9 cellular contexts compared by ENCODE assay signal in genomic region chr7:108135446-108136190, GRCh38. TPM values are rescaled to one million over a fixed set of nuclear protein-coding genes. Genes with fewer than 3 reads are reported as not detected.
DNase-seq lines count a peak whose midpoint lies in the region; ATAC-seq, FAIRE-seq and TF ChIP-seq lines count a peak whose summit lies in the region.
"Had no signal": no experiment of that assay in that cellular context is flagged by ENCODE, and none has a peak within 500 bp of the region (broad histone marks: within the 10 kb centered on the region; RNA-seq: fewer than 3 reads in every experiment).

No MANE protein-coding gene starts in this region.

- no peak overlapping the region for H3K9ac ChIP-seq in GM12878 (ENCODE audit: control insufficient read depth, insufficient read depth, low read length)

- H3K4me1 Mint-ChIP-seq in endothelial cell (ENCODE audit: unreplicated experiment) = peaks cover 15% of the 10 kb centered on the region

- intact Hi-C loops in GM12878 (cut with micrococcal nuclease; ENCODE audit: unreplicated experiment) (no loop called here), stomach (cut with DNase I; ENCODE audit: low total_unique reads) (no loop called here)

- H3K9me3 ChIP-seq in GM12878 (replicated peaks; ENCODE audit: control insufficient read depth, insufficient read depth, low read length) = no peaks in the 10 kb centered on the region; the same call in 2 of the 3 replicates
- no peaks in the 10 kb centered on the region for H3K9me3 ChIP-seq in stomach

- SMC1A ChIA-PET in GM12878 (lab: Charles Lee; ENCODE audit: uncharacterized antibody, unreplicated experiment) = interaction anchor here (0.6 to 10.3 kb wide), 8 partner anchors 9 to 72 kb away, joined by 3 to 122 read pairs (median 13); no protein-coding TSS in a partner anchor

- no peaks in the 10 kb centered on the region for H4K20me1 ChIP-seq in GM12878 (ENCODE audit: control insufficient read depth, insufficient read depth)

- TF ChIP-seq POLR2A in GM12878 (IDR thresholded peaks at IDR 0.05; ENCODE audit: low read depth, low read length) (no peak), stomach (IDR thresholded peaks at IDR 0.05) (no peak)

- TF ChIP-seq CTCF in GM13977 (IDR thresholded peaks at IDR 0.05; ENCODE audit: extremely low read depth, insufficient read depth, missing control alignments) (no peak), GM12878 (IDR thresholded peaks at IDR 0.05 in 2 of 3, conservative IDR thresholded peaks at IDR 0.05 in 1 of 3; ENCODE audit: control insufficient read depth in 2 of 3, extremely low read depth in 1 of 3, insufficient read depth in 1 of 3, low read depth in 3 of 3, low read length in 3 of 3) (no peak), endothelial cell (IDR thresholded peaks at IDR 0.05; ENCODE audit: unreplicated experiment) (no peak), stomach (IDR thresholded peaks at IDR 0.05) (no peak)

- CTCF ChIA-PET in GM12878 (lab: Yijun Ruan, JAX) = interaction anchor here (0.8 to 8.3 kb wide), 7 partner anchors 10 to 392 kb away, joined by 3 to 85 read pairs (median 7); partner anchors contain the start of gene CBLL1

- ATAC-seq in GM21390 (IDR thresholded peaks at IDR 0.05; ENCODE audit: unreplicated experiment) (peak; percentile 97), HG03558 (IDR thresholded peaks at IDR 0.05; ENCODE audit: extremely low read depth, unreplicated experiment) (peak; percentile 98), GM12878 (peak; percentile 93)
- ATAC-seq: HCT116 had no signal

- peak; percentile 23 for FAIRE-seq in GM12878 (lab: Jason Lieb, UNC)

- H3K4me1 ChIP-seq in GM12878 (ENCODE audit: control insufficient read depth, insufficient read depth, low read length) = peaks cover 18% of the 10 kb centered on the region
- H3K4me1 ChIP-seq in stomach = peaks cover 0 to 11% (median 0%) of the 10 kb centered on the region in 4 donors

- H3K4me2 ChIP-seq in GM12878 (ENCODE audit: control insufficient read depth, insufficient read depth) = peak overlapping the region; percentile 70

- H3K36me3 Mint-ChIP-seq in endothelial cell (ENCODE audit: low read depth, unreplicated experiment) = no peaks in the 10 kb centered on the region

- TF ChIP-seq EP300 in GM12878 (IDR thresholded peaks at IDR 0.05; ENCODE audit: borderline replicate concordance in 1 of 2, control insufficient read depth in 1 of 2, low read depth in 2 of 2, low read length in 2 of 2) (peak; percentile 79 to 93; a peak in 3 of 4 replicates), stomach (IDR thresholded peaks at IDR 0.05) (no peak)

- no peaks in the 10 kb centered on the region for H3K36me3 ChIP-seq in GM12878 (ENCODE audit: control insufficient read depth in 2 of 2, insufficient read depth in 2 of 2, low read length in 1 of 2)
- no peaks in the 10 kb centered on the region for H3K36me3 ChIP-seq in stomach

- POLR2A ChIA-PET in GM12878 (lab: Charles Lee) = interaction anchor here (0.6 to 5.0 kb wide), 4 partner anchors 10 to 966 kb away, joined by 3 to 31 read pairs (median 8); partner anchors contain the start of gene HBP1

- no TSS peak for BruUV-seq in GM12878 (replicated peaks; lab: Mats Ljungman, UMichigan)

- H3K27ac Mint-ChIP-seq in endothelial cell (ENCODE audit: unreplicated experiment) = no peak overlapping the region

- H3K27ac ChIP-seq in GM12878 (ENCODE audit: control insufficient read depth, insufficient read depth) (peak overlapping the region; percentile 59), stomach (no peak overlapping the region)

- H3K4me3 ChIP-seq in GM12878 (0 out of 2 replicates have a peak overlapping the region, but pooled peaks have one; percentile 14), stomach (no peak overlapping the region)

- no peaks in the 10 kb centered on the region for H3K9me3 Mint-ChIP-seq in endothelial cell (ENCODE audit: unreplicated experiment)

- H3K27me3 ChIP-seq in GM12878 (replicated peaks in 1 of 2; ENCODE audit: control insufficient read depth in 2 of 2, insufficient read depth in 2 of 2, low read length in 1 of 2) (no peaks in the 10 kb centered on the region), stomach (no peaks in the 10 kb centered on the region)

- H3K79me2 ChIP-seq in GM12878 (ENCODE audit: control insufficient read depth, insufficient read depth, low read length) = no peaks in the 10 kb centered on the region

- DNase-seq in GM13977 (ENCODE audit: low spot score) = peak; percentile 44
- peak; percentile 88 for DNase-seq in GM12878 (ENCODE audit: low read depth, low spot score)
- no peak for DNase-seq in AG20443 (ENCODE audit: low spot score)
- no peak for DNase-seq in endothelial cell (ENCODE audit: low spot score)
- DNase-seq in stomach = no peak
- DNase-seq in COR-L47 (lab: John Stamatoyannopoulos, UW) = no peak

- H3K27me3 Mint-ChIP-seq in endothelial cell (ENCODE audit: unreplicated experiment) = no peaks in the 10 kb centered on the region

- 0 out of 2 replicates have a peak, but pooled peaks have one; percentile 8 for TF ChIP-seq RAD21 in GM12878 (IDR thresholded peaks at IDR 0.05; ENCODE audit: insufficient read depth, low read depth, low read length)

- in situ Hi-C loops in GM13977 (cut with MboI; ENCODE audit: low pct_unique_long_range_greater_than_20kb, low sequenced_read_pairs, unreplicated experiment) (no loop called here), GM12878 (cut with MboI) (no loop called here)

- RAD21 ChIA-PET in GM12878 (lab: Charles Lee; ENCODE audit: unreplicated experiment) = interaction anchor here (1.1 to 8.2 kb wide), 7 partner anchors 10 to 25 kb away, joined by 3 to 65 read pairs (median 6); no protein-coding TSS in a partner anchor

- no peak overlapping the region for H3K4me3 Mint-ChIP-seq in endothelial cell (ENCODE audit: unreplicated experiment)

- peak overlapping the region; percentile 6 for H2AFZ ChIP-seq in GM12878 (ENCODE audit: control insufficient read depth, low read depth, low read length)

- 0% methylated on average over 7 of the region's 7 CpGs for WGBS in GM12878 (ENCODE audit: insufficient coverage, insufficient replicate concordance, low lambda C conversion rate, missing lambda C conversion rate)
- 68 to 78% (median 72%) methylated on average over 7 of the region's 7 CpGs for WGBS in stomach, 5 donors

TF ChIP-seq in GM12878, 131 proteins besides CTCF, POLR2A, EP300 and RAD21 (continues in another document):
- TF ChIP-seq, protein P1, sequence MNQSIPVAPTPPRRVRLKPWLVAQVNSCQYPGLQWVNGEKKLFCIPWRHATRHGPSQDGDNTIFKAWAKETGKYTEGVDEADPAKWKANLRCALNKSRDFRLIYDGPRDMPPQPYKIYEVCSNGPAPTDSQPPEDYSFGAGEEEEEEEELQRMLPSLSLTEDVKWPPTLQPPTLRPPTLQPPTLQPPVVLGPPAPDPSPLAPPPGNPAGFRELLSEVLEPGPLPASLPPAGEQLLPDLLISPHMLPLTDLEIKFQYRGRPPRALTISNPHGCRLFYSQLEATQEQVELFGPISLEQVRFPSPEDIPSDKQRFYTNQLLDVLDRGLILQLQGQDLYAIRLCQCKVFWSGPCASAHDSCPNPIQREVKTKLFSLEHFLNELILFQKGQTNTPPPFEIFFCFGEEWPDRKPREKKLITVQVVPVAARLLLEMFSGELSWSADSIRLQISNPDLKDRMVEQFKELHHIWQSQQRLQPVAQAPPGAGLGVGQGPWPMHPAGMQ (IDR thresholded peaks at IDR 0.05; ENCODE audit: borderline replicate concordance) = no peak
- TF ChIP-seq NBN (IDR thresholded peaks at IDR 0.05) = peak; percentile 96
- no peak for TF ChIP-seq ZNF384 (IDR thresholded peaks at IDR 0.05; ENCODE audit: borderline replicate concordance, low read depth, low read length)
- TF ChIP-seq, protein P2, sequence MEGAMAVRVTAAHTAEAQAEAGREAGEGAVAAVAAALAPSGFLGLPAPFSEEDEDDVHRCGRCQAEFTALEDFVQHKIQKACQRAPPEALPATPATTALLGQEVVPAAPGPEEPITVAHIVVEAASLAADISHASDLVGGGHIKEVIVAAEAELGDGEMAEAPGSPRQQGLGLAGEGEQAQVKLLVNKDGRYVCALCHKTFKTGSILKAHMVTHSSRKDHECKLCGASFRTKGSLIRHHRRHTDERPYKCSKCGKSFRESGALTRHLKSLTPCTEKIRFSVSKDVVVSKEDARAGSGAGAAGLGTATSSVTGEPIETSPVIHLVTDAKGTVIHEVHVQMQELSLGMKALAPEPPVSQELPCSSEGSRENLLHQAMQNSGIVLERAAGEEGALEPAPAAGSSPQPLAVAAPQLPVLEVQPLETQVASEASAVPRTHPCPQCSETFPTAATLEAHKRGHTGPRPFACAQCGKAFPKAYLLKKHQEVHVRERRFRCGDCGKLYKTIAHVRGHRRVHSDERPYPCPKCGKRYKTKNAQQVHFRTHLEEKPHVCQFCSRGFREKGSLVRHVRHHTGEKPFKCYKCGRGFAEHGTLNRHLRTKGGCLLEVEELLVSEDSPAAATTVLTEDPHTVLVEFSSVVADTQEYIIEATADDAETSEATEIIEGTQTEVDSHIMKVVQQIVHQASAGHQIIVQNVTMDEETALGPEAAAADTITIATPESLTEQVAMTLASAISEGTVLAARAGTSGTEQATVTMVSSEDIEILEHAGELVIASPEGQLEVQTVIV (IDR thresholded peaks at IDR 0.05; ENCODE audit: borderline replicate concordance, partially characterized antibody) = no peak
- TF ChIP-seq DPF2 (IDR thresholded peaks at IDR 0.05) = peak; percentile 92

RNA-seq across cellular contexts. Expression of gene LAMB4, which starts 5.5 kb away (rescaled TPM):
- 0.79 and 1.2 TPM in 2 replicates for total RNA-seq in GM12878 (2013; cell fraction: nucleolus; rRNA removed)
- total RNA-seq in GM12878 (2014; rRNA removed) (0.05 and 0.06 TPM in 2 replicates), GM12878 (2014; rRNA removed; fragmentation: Illumina TruSeq; extraction: Trizol) (not detected in 2 replicates), GM12878 (2021) (not detected in 2 replicates), endothelial cell (ENCODE audit: unreplicated experiment) (1.1 TPM), stomach (1 to 10 TPM in 1 of 5 donors, under 1 TPM in 2, not detected in 2; under 0.01 to 8.5 (median 0.18) TPM)
- polyA plus RNA-seq in GM12878 (2011; ENCODE audit: low read depth) = not detected
- polyA plus RNA-seq in GM12878 (2011; rRNA removed) (0.04 and 0.12 TPM in 2 replicates), GM12878 (2014; fragmentation: Illumina TruSeq; extraction: Trizol) (not detected in 2 replicates), GM12878 (2014; fragmentation: Nextera tagmentation; extraction: Ambion mirVana) (not detected), GM12878 (2014; rRNA removed) (not detected in 2 replicates), GM12878 (2016; fragmentation: Nextera tagmentation; extraction: Ambion mirVana) (not detected), stomach (1 to 10 TPM in 2 of 3 donors, under 1 TPM in 1; 0.68 to 3.6 (median 2.7) TPM)
- 0.09 and 0.10 TPM in 2 replicates for polyA plus RNA-seq in GM12878 (2011; cell fraction: cytosol; rRNA removed)
- 0.10 and 0.30 TPM in 2 replicates for polyA plus RNA-seq in GM12878 (2011; cell fraction: nucleus; rRNA removed)
- not detected in 2 replicates for polyA plus RNA-seq in GM12878 (2012)
- 0.10 and 0.15 TPM in 2 replicates for polyA minus RNA-seq in GM12878 (2011; rRNA and poly(A)+ RNA removed)
- not detected in 2 replicates for polyA minus RNA-seq in GM12878 (2011; cell fraction: cytosol; rRNA and poly(A)+ RNA removed)
- polyA minus RNA-seq in GM12878 (2011; cell fraction: nucleus; rRNA and poly(A)+ RNA removed) = 0.24 TPM in 1 of 2 replicates, not detected in the other

Comparison
In these comparisons a context has a peak if more than half of its experiments do, and no peak if none do; other contexts are left out.
1. DNase-seq: peak in GM13977 (single experiment) and GM12878 (single experiment); none in AG20443 (single experiment), endothelial cell (single experiment), stomach (single experiment) and COR-L47 (single experiment).
2. Peak in every context shown above with its lines, with median percentiles within 50 percentile points of each other: ATAC-seq.